8 cellular contexts compared by ENCODE assay signal in the genomic region with DNA sequence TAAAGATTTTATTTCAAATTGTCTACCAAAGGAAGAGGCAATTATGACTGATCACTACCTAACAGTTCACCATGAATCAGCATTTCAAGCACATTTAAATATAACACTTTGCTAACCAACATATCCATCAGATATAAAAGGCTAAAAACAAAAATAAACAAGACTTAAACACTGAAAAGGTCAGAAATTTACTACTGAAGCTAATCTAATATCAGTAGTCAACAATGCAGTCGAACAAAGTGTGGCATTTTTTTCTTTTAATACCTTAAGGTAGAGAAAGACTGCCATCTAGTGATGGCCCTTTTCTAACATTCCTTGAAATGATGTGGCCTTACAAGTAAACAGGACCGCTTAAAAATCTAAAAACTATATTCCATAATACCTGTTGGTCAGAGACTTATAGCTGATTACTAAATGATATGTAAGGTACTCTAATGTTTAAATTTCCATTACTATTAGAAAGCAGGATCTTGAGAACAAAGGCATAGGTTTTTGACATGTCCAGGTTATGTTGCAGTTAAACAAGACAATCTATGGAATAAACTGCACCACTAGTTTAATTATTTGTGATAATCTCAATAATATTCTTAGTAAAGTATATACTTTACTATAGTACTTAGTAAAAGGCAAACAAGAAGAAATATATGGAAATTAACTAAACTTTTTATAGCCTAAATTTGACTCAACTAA.
DNase-seq lines count a peak whose midpoint lies in the region; ATAC-seq and TF ChIP-seq lines count a peak whose summit lies in the region.

No MANE protein-coding gene starts in this region.

- H3K27me3 ChIP-seq in DOHH2 (ENCODE audit: control insufficient read depth, low read length) (no peaks in the 10 kb centered on the region; the same call in 1 of the 2 replicates), neural cell (ENCODE audit: insufficient read depth, low read depth, low read length) (no peaks in the 10 kb centered on the region)

- TF ChIP-seq CTCF in DOHH2 (IDR thresholded peaks at IDR 0.05; ENCODE audit: low read depth, low read length, poor library complexity, severe bottlenecking) (peak; percentile 61), neural cell (IDR thresholded peaks at IDR 0.05; ENCODE audit: poor library complexity, severe bottlenecking) (peak; percentile 81)

- no peaks in the 10 kb centered on the region for H3K36me3 ChIP-seq in DOHH2 (ENCODE audit: control insufficient read depth, low read length)
- no peaks in the 10 kb centered on the region for H3K36me3 ChIP-seq in neural cell (ENCODE audit: insufficient read depth, low read length)

- peak; percentile 48 for ATAC-seq in esophagus mucosa
- ATAC-seq in HG03457 (IDR thresholded peaks at IDR 0.05; ENCODE audit: unreplicated experiment): no peak

- H4K20me1 ChIP-seq in DOHH2 (ENCODE audit: control insufficient read depth, insufficient read depth, low read depth, low read length) (0 out of 2 replicates have a peak, but pooled peaks cover 3% of the 10 kb centered on the region), neural cell (ENCODE audit: insufficient read depth) (no peaks in the 10 kb centered on the region)

- H3K79me2 ChIP-seq in DOHH2 (ENCODE audit: control insufficient read depth, low read length): no peaks in the 10 kb centered on the region
- peaks cover 4% of the 10 kb centered on the region for H3K79me2 ChIP-seq in neural cell (replicated peaks; ENCODE audit: insufficient read depth, low read length)

- H2AFZ ChIP-seq in neural cell (ENCODE audit: low read depth, low read length): no peak overlapping the region

- no peak overlapping the region for H3K9ac ChIP-seq in neural cell (ENCODE audit: low read length)

- H3K4me2 ChIP-seq in DOHH2 (ENCODE audit: low read length): no peak overlapping the region
- no peak overlapping the region for H3K4me2 ChIP-seq in neural cell (ENCODE audit: low read length)

- H3F3A ChIP-seq in DOHH2 (ENCODE audit: control insufficient read depth, insufficient read depth) (no peaks in the 10 kb centered on the region), neural cell (ENCODE audit: insufficient read depth, low read length, poor library complexity, severe bottlenecking) (no peaks in the 10 kb centered on the region)

- TF ChIP-seq RAD21 in neural cell (conservative IDR thresholded peaks at IDR 0.05): peak; percentile 81

- no peak overlapping the region for H3K4me3 ChIP-seq in DOHH2 (ENCODE audit: low read length)
- H3K4me3 ChIP-seq in neural cell (ENCODE audit: low read length): no peak overlapping the region

- DNase-seq in LoVo (ENCODE audit: low spot score): peak; percentile 62
- DNase-seq in RPMI7951 (ENCODE audit: low read depth): peak; percentile 59
- DNase-seq in stimulated activated CD8-positive, alpha-beta memory T cell treated with anti-CD3 and anti-CD28 coated beads, Interleukin-4, amount 100 ng/mL, for 48 hours: no peak
- DNase-seq in stimulated activated CD4-positive, alpha-beta T cell treated with anti-CD3 and anti-CD28 coated beads, Interleukin-4, amount 100 ng/mL, for 24 hours: no peak

- TF ChIP-seq EP300 in neural cell (conservative IDR thresholded peaks at IDR 0.05; ENCODE audit: poor library complexity, severe bottlenecking): no peak

- no peaks in the 10 kb centered on the region for H3K4me1 ChIP-seq in DOHH2 (ENCODE audit: control insufficient read depth, low read length)

- no peaks in the 10 kb centered on the region for H3K9me2 ChIP-seq in DOHH2 (replicated peaks; ENCODE audit: control insufficient read depth, low read length)
- no peaks in the 10 kb centered on the region for H3K9me2 ChIP-seq in neural cell (ENCODE audit: insufficient read depth, low read length)

- H3K9me3 ChIP-seq in DOHH2 (ENCODE audit: control insufficient read depth, insufficient read depth, low read length) (no peaks in the 10 kb centered on the region), neural cell (ENCODE audit: low read length) (no peaks in the 10 kb centered on the region)

- no peak overlapping the region for H3K27ac ChIP-seq in DOHH2 (ENCODE audit: low read depth, low read length)
- H3K27ac ChIP-seq in neural cell (ENCODE audit: low read length): no peak overlapping the region

TF ChIP-seq in neural cell, 6 proteins besides CTCF, POLR2A, EP300 and RAD21:
- TF ChIP-seq, protein P1, sequence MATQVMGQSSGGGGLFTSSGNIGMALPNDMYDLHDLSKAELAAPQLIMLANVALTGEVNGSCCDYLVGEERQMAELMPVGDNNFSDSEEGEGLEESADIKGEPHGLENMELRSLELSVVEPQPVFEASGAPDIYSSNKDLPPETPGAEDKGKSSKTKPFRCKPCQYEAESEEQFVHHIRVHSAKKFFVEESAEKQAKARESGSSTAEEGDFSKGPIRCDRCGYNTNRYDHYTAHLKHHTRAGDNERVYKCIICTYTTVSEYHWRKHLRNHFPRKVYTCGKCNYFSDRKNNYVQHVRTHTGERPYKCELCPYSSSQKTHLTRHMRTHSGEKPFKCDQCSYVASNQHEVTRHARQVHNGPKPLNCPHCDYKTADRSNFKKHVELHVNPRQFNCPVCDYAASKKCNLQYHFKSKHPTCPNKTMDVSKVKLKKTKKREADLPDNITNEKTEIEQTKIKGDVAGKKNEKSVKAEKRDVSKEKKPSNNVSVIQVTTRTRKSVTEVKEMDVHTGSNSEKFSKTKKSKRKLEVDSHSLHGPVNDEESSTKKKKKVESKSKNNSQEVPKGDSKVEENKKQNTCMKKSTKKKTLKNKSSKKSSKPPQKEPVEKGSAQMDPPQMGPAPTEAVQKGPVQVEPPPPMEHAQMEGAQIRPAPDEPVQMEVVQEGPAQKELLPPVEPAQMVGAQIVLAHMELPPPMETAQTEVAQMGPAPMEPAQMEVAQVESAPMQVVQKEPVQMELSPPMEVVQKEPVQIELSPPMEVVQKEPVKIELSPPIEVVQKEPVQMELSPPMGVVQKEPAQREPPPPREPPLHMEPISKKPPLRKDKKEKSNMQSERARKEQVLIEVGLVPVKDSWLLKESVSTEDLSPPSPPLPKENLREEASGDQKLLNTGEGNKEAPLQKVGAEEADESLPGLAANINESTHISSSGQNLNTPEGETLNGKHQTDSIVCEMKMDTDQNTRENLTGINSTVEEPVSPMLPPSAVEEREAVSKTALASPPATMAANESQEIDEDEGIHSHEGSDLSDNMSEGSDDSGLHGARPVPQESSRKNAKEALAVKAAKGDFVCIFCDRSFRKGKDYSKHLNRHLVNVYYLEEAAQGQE (IDR thresholded peaks at IDR 0.05; ENCODE audit: borderline replicate concordance): no peak
- TF ChIP-seq SMC3 (conservative IDR thresholded peaks at IDR 0.05; ENCODE audit: poor library complexity): peak; percentile 77

Comparison
In these comparisons a context has a peak if more than half of its experiments do, and no peak if none do; other contexts are left out.
1. DNase-seq: peak in LoVo (single experiment) and RPMI7951 (single experiment); none in stimulated activated CD8-positive, alpha-beta memory T cell treated with anti-CD3 and anti-CD28 coated beads, Interleukin-4, amount 100 ng/mL, for 48 hours (single experiment) and stimulated activated CD4-positive, alpha-beta T cell treated with anti-CD3 and anti-CD28 coated beads, Interleukin-4, amount 100 ng/mL, for 24 hours (single experiment).